1 cellular context compared by ENCODE assay signal in the genomic region with DNA sequence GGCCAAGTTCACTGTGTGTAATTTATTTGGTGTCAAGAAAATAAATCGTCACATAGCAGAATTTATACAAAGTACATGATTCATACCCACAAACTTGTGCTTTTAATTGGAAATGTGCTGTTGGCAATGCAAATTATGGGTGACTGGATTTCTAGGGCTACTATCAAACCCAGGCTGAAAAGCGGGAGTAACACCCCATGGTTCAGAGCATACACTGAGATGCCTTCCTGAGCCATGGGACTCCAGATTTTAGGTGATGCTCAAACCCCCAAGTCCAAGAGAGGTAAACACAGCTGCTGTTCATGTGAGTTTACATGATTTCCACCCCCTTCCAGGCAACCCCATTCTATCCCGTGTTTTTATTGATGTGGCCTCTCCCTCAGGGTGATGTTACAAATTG.
TF ChIP-seq lines count a peak whose summit lies in the region.

No MANE protein-coding gene starts in this region.

TF ChIP-seq in IMR-90, 13 proteins besides CTCF, POLR2A, EP300 and RAD21:
- TF ChIP-seq MAZ (IDR thresholded peaks at IDR 0.05; ENCODE audit: borderline replicate concordance, low read depth, low read length) = no peak
- TF ChIP-seq CEBPB (IDR thresholded peaks at IDR 0.05; ENCODE audit: low read depth, low read length) = no peak
- TF ChIP-seq, protein P1, sequence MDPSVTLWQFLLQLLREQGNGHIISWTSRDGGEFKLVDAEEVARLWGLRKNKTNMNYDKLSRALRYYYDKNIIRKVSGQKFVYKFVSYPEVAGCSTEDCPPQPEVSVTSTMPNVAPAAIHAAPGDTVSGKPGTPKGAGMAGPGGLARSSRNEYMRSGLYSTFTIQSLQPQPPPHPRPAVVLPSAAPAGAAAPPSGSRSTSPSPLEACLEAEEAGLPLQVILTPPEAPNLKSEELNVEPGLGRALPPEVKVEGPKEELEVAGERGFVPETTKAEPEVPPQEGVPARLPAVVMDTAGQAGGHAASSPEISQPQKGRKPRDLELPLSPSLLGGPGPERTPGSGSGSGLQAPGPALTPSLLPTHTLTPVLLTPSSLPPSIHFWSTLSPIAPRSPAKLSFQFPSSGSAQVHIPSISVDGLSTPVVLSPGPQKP (IDR thresholded peaks at IDR 0.05; ENCODE audit: borderline replicate concordance, low read depth, low read length) = no peak
- no peak for TF ChIP-seq RFX5 (IDR thresholded peaks at IDR 0.05; ENCODE audit: low read depth, low read length)
- no peak for TF ChIP-seq MAFK (IDR thresholded peaks at IDR 0.05; ENCODE audit: low read depth, low read length)
- TF ChIP-seq SMC3 (IDR thresholded peaks at IDR 0.05; ENCODE audit: low read depth, low read length) = no peak
